17 cellular contexts compared by ENCODE assay signal in the genomic region with DNA sequence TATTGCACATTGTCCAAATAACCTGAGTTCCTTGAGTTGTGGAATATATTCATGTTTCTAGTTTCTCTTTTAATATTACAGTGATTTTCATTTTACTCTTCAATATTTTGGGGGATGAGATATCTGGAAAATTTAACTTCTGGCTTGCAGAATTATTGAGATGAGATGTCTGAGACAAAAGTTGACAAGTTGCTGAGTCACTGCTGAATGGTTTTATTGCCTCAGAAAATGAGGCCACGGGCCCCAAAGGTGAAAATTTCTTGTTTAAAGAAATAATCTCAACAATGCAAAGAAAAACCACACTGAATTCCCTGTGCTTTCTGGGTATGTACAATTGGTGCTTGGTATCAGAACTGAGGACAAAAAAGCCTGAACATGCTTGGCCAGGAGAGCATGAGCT.
DNase-seq lines count a peak whose midpoint lies in the region; TF ChIP-seq lines count a peak whose summit lies in the region.
"Had no signal": no experiment of that assay in that cellular context is flagged by ENCODE, and none has a peak within 500 bp of the region (broad histone marks: within the 10 kb centered on the region; RNA-seq: fewer than 3 reads in every experiment).

No MANE protein-coding gene starts in this region.

- H3F3A ChIP-seq in Loucy (ENCODE audit: low read depth) (no peaks in the 10 kb centered on the region), smooth muscle cell (ENCODE audit: low read depth) (peaks cover 6% of the 10 kb centered on the region)

- peak; percentile 9 for DNase-seq in DMS53 (lab: John Stamatoyannopoulos, UW)
- DNase-seq in DMS53 treated with DMSO at 0.1 percent for 48 hours (lab: John Stamatoyannopoulos, UW; ENCODE audit: unreplicated experiment) = no peak
- peak; percentile 50 for DNase-seq in epithelial cell of proximal tubule (ENCODE audit: low read depth)
- DNase-seq in smooth muscle cell (lab: John Stamatoyannopoulos, UW; ENCODE audit: unreplicated experiment) = no peak
- no peak for DNase-seq in DMS 273 treated with DMSO at 0.1 percent for 48 hours (lab: John Stamatoyannopoulos, UW)
- DNase-seq in NCI-H69 (lab: John Stamatoyannopoulos, UW) = no peak
- no peak for DNase-seq in activated gamma-delta T cell treated with Interleukin-2 at 50 U/mL for 16 hours
- DNase-seq: CD8-positive, alpha-beta memory T cell; KG1; NCI-H1105 treated with DMSO at 0.1 percent for 48 hours; NCI-H187 treated with DMSO at 0.1 percent for 48 hours; NCI-H2171; NCI-H774; SIG-M5 had no signal

- 36% methylated on average over 1 of the region's 1 CpG for WGBS in smooth muscle cell (ENCODE audit: low lambda C conversion rate)

- H2AFZ ChIP-seq in Loucy (ENCODE audit: low read length) (0 out of 2 replicates have a peak overlapping the region, but pooled peaks have one; percentile 0), smooth muscle cell (ENCODE audit: low read depth) (peak overlapping the region; percentile 29)

- no peak overlapping the region for H3K4me3 ChIP-seq in Loucy (ENCODE audit: low read length, poor library complexity, severe bottlenecking)
- no peak overlapping the region for H3K4me3 ChIP-seq in epithelial cell of proximal tubule (ENCODE audit: low read depth, low read length)
- H3K4me3 ChIP-seq in smooth muscle cell = no peak overlapping the region
- H3K4me3 ChIP-seq: BLaER1 had no signal

- H3K9ac ChIP-seq in Loucy (ENCODE audit: low read depth, low read length, poor library complexity, severe bottlenecking) = no peak overlapping the region
- H3K9ac ChIP-seq in smooth muscle cell (ENCODE audit: low read depth) = no peak overlapping the region
- H3K9ac ChIP-seq: BLaER1 had no signal

- no peak overlapping the region for H3K27ac ChIP-seq in smooth muscle cell (ENCODE audit: low read depth)
- H3K27ac ChIP-seq: 22Rv1, BLaER1 had no signal

- H3K79me2 ChIP-seq in Loucy (ENCODE audit: insufficient read depth, low read length) (no peaks in the 10 kb centered on the region), smooth muscle cell (ENCODE audit: low read depth) (no peaks in the 10 kb centered on the region)

- H4K20me1 ChIP-seq in Loucy (ENCODE audit: insufficient read depth, low read length, poor library complexity, severe bottlenecking) (no peaks in the 10 kb centered on the region), smooth muscle cell (ENCODE audit: low read depth) (no peaks in the 10 kb centered on the region)
- H4K20me1 ChIP-seq: BLaER1 had no signal

- H3K9me3 ChIP-seq in Loucy (ENCODE audit: insufficient read depth, low read depth, low read length) (no peaks in the 10 kb centered on the region), smooth muscle cell (replicated peaks; ENCODE audit: low read depth) (no peaks in the 10 kb centered on the region)
- H3K9me3 ChIP-seq: BLaER1 had no signal

- H3K4me1 ChIP-seq in Loucy (ENCODE audit: insufficient read depth, low read length, poor library complexity, severe bottlenecking) (peaks cover 5% of the 10 kb centered on the region), smooth muscle cell (ENCODE audit: low read depth) (no peaks in the 10 kb centered on the region)
- H3K4me1 ChIP-seq: BLaER1 had no signal

- H3K27me3 ChIP-seq in Loucy (ENCODE audit: insufficient read depth, low read length, poor library complexity, severe bottlenecking) (no peaks in the 10 kb centered on the region), smooth muscle cell (ENCODE audit: low read depth) (no peaks in the 10 kb centered on the region)
- H3K27me3 ChIP-seq: BLaER1 had no signal

- TF ChIP-seq CTCF in Loucy (conservative IDR thresholded peaks at IDR 0.05; ENCODE audit: low read length) (no peak), epithelial cell of proximal tubule (conservative IDR thresholded peaks at IDR 0.05; ENCODE audit: low read depth, low read length) (no peak), smooth muscle cell (IDR thresholded peaks at IDR 0.05; ENCODE audit: borderline replicate concordance, insufficient read depth, poor library complexity, severe bottlenecking) (no peak)

- H3K9me2 ChIP-seq in Loucy (replicated peaks; ENCODE audit: low read depth, low read length) = no peaks in the 10 kb centered on the region

- no peaks in the 10 kb centered on the region for H3K36me3 ChIP-seq in Loucy (ENCODE audit: insufficient read depth, low read length)
- no peaks in the 10 kb centered on the region for H3K36me3 ChIP-seq in smooth muscle cell (ENCODE audit: low read depth)
- H3K36me3 ChIP-seq: BLaER1 had no signal

- H3K4me2 ChIP-seq in Loucy (ENCODE audit: low read depth, low read length, poor library complexity, severe bottlenecking) = peak overlapping the region; percentile 6
- peak overlapping the region; percentile 68 for H3K4me2 ChIP-seq in smooth muscle cell
- H3K4me2 ChIP-seq: BLaER1 had no signal

Comparison
In these comparisons a context has a peak if more than half of its experiments do, and no peak if none do; other contexts are left out.
1. DNase-seq: peak in DMS53 (single experiment) and epithelial cell of proximal tubule (single experiment); none in DMS53 treated with DMSO at 0.1 percent for 48 hours (single experiment), smooth muscle cell (single experiment), DMS 273 treated with DMSO at 0.1 percent for 48 hours (single experiment), NCI-H69 (single experiment) and activated gamma-delta T cell treated with Interleukin-2 at 50 U/mL for 16 hours (single experiment).